Comparison of ENCODE assay signal across 5 cellular contexts in the genomic region with DNA sequence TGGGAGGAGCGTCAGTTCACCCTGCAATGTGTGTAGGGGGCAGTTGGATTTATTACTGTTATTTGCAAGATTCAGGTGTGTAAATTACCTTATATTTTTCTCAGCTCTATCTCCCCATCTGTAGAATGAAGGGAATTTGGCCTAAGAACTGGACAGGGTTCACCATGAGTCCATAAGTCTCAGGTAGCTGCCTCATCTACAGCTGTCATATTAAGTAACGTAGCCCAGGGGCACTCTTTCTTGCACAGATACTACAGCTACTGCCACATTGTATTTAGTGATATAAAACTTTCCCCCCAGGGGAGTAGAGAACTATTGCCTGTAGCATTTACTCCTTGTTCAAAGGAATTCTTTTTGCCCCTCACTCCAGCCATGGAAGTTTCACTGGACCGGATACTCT.
"Had no signal": no experiment of that assay in that cellular context is flagged by ENCODE, and none has a peak within 500 bp of the region (broad histone marks: within the 10 kb centered on the region; RNA-seq: fewer than 3 reads in every experiment).

No MANE protein-coding gene starts in this region.

- ATAC-seq: GM23338, HepG2 had no signal

- H3K4me3 ChIP-seq: GM23338 had no signal

- H3K27ac ChIP-seq: HL-60 had no signal

- H2AFZ ChIP-seq: GM23338 had no signal

- H3K4me2 ChIP-seq: GM23338 had no signal

- DNase-seq: H9, HCEC 1CT had no signal
